Comparison of ENCODE assay signal across 1 cellular context in genomic region chr17:7930841-7931631, GRCh38.
TF ChIP-seq lines count a peak whose summit lies in the region.

No MANE protein-coding gene starts in this region.

TF ChIP-seq in HEK293, 187 proteins besides CTCF, POLR2A, EP300 and RAD21 (continued from another document):
- TF ChIP-seq HIC1 (tag by site-specific recombination; IDR thresholded peaks at IDR 0.05): no peak
